ENCODE assay signal across 8 cellular contexts in the genomic region with DNA sequence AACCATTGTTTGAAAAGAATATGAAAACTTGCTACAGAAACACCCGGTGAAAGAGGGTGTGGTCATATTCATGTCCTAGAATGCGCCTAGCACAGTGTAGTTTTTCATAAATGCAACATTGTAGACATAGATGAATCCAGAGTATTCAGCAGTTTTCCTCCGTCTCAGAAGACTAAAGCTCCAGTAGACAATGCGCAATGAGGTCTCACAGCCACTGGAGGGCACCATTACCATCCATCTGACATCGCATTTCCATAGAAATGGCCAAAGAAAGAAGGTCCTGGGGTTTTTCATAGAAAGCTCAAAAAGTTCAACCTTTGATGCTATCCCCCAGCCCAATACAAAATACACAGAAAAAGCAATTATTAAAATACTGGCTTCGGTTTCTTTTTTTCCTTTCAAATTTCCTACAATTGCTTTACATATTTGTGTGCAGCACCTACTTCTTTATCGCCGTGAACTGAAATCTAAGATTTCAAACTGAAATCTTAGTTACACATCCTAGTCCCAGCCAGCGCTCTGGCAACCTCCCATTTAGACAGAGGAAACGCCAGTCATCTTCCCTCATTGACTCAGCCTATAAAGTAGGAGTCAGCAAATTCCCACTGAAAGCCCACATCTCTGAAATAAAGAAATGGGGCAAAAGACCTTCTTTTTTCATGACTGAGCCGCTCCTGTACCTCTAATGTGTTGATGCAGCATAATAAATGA. TPM values are rescaled to one million over a fixed set of nuclear protein-coding genes. Genes with fewer than 3 reads are reported as not detected.
DNase-seq lines count a peak whose midpoint lies in the region; ATAC-seq and TF ChIP-seq lines count a peak whose summit lies in the region.

No MANE protein-coding gene starts in this region.

- H3K4me3 ChIP-seq in LNCaP clone FGC (ENCODE audit: low read depth, low read length) (no peak overlapping the region), gastrocnemius medialis (no peak overlapping the region)

- peak; percentile 24 for DNase-seq in GF-D8 (lab: John Stamatoyannopoulos, UW)
- no peak for DNase-seq in LNCaP clone FGC (ENCODE audit: low read depth)
- DNase-seq in SK-N-DZ (ENCODE audit: low spot score) = peak; percentile 54
- DNase-seq in amygdala (lab: John Stamatoyannopoulos, UW) = peak in 39 of 56 donors; percentile 4 to 82 (median 29)
- DNase-seq in left ventricle myocardium superior = peak; percentile 54
- peak in 1 of 2 donors; percentile 37 for DNase-seq in gastrocnemius medialis
- DNase-seq in omental fat pad (ENCODE audit: low spot score) = no peak

- TF ChIP-seq POLR2A in gastrocnemius medialis (IDR thresholded peaks at IDR 0.05) = no peak

- ATAC-seq in left ventricle myocardium superior (no peak), gastrocnemius medialis (no peak), omental fat pad (ENCODE audit: low FRiP score) (no peak), HG02759 (IDR thresholded peaks at IDR 0.05; ENCODE audit: unreplicated experiment) (no peak)

- H3K27ac ChIP-seq in gastrocnemius medialis = no peak overlapping the region

- intact Hi-C loops in left ventricle myocardium superior (cut with micrococcal nuclease) = loop anchor here (2.0 kb wide), 1 partner anchor 96 kb away; no protein-coding TSS in a partner anchor
- intact Hi-C loops in gastrocnemius medialis (cut with DNase I; ENCODE audit: low total_unique reads) = loop anchor here (1.0 to 5.0 kb wide), 3 partner anchors 22 to 483 kb away; a partner anchor contains a TSS

- H3K27me3 ChIP-seq in gastrocnemius medialis = peaks cover 0 to 3% (median 0%) of the 10 kb centered on the region in 3 donors

- H3K9me3 ChIP-seq in gastrocnemius medialis = no peaks in the 10 kb centered on the region

- peaks cover 3 to 10% of the 10 kb centered on the region in 2 donors for H3K4me1 ChIP-seq in gastrocnemius medialis

- TF ChIP-seq CTCF in LNCaP clone FGC (IDR thresholded peaks at IDR 0.05; ENCODE audit: control insufficient read depth, extremely low read depth, insufficient read depth) (peak; percentile 94), gastrocnemius medialis (IDR thresholded peaks at IDR 0.05 in 4 of 5, conservative IDR thresholded peaks at IDR 0.05 in 1 of 5) (peak; percentile 52 to 86 (median 75)), omental fat pad (IDR thresholded peaks at IDR 0.05) (peak in 1 of 3 donors; percentile 53)

- H3K36me3 ChIP-seq in gastrocnemius medialis = no peaks in the 10 kb centered on the region

- in situ Hi-C loops in gastrocnemius medialis (cut with MboI; ENCODE audit: low sequenced_read_pairs in 4 of 4) = loop anchor here in 2 of 4 donors (10.0 to 25.0 kb wide), 2 partner anchors 463 to 480 kb away; no protein-coding TSS in a partner anchor

RNA-seq across cellular contexts. Expression of a gene that starts 3.9 kb away (rescaled TPM):
- polyA plus RNA-seq in SK-N-DZ (2014; cell fraction: cytosol; rRNA removed) = 11.0 and 11.1 TPM in 2 replicates
- polyA plus RNA-seq in SK-N-DZ (2014; cell fraction: nucleus; rRNA removed) = 4.0 and 7.0 TPM in 2 replicates
- total RNA-seq in left ventricle myocardium superior (26.1 TPM), gastrocnemius medialis (10 to 100 TPM in 2 of 4 donors, 1 to 10 TPM in 2; 4.1 to 15.9 (median 10.2) TPM), omental fat pad (10 to 100 TPM; 23.8 to 53.4 (median 27.1) TPM)

Comparison
In these comparisons a context has a peak if more than half of its experiments do, and no peak if none do; other contexts are left out.
1. DNase-seq: peak in GF-D8 (single experiment), SK-N-DZ (single experiment), amygdala (39 of 56) and left ventricle myocardium superior (single experiment); none in LNCaP clone FGC (single experiment) and omental fat pad (single experiment).